Comparison of ENCODE assay signal across 8 cellular contexts in the genomic region with DNA sequence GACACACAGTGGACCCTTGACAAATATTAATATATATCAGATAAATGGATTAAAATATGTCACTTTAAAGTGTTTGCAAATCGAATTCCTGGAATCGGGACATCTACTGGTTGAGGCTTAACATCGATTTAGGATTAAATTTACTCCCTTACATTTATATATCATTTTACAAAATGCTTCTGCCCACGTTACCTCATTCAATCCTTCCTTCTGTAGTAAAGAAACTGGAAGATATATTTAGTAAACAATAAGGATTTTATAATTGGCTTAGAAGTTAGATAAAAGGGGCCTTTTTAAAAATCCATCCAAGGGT. TPM values are rescaled to one million over a fixed set of nuclear protein-coding genes. Genes with fewer than 3 reads are reported as not detected.
DNase-seq lines count a peak whose midpoint lies in the region; ATAC-seq and TF ChIP-seq lines count a peak whose summit lies in the region.

No MANE protein-coding gene starts in this region.

- 2 to 4% methylated on average over 4 of the region's 4 CpGs for WGBS in gastroesophageal sphincter (ENCODE audit: low coverage in 1 of 2), 2 donors
- WGBS in smooth muscle cell (ENCODE audit: low lambda C conversion rate) = 37% methylated on average over 4 of the region's 4 CpGs

- peaks cover 39% of the 10 kb centered on the region for H4K20me1 ChIP-seq in smooth muscle cell (ENCODE audit: low read depth)

- ATAC-seq in gastroesophageal sphincter = no peak

- H3K4me1 ChIP-seq in HAP-1 (peaks cover 16% of the 10 kb centered on the region), gastroesophageal sphincter (peaks cover 0 to 58% (median 9%) of the 10 kb centered on the region in 3 donors), smooth muscle cell (ENCODE audit: low read depth) (peaks cover 7% of the 10 kb centered on the region)

- H2AFZ ChIP-seq in smooth muscle cell (ENCODE audit: low read depth) = peak overlapping the region; percentile 88

- no peaks in the 10 kb centered on the region for H3K27me3 ChIP-seq in HAP-1 (ENCODE audit: low read depth)
- H3K27me3 ChIP-seq in gastroesophageal sphincter = no peaks in the 10 kb centered on the region
- H3K27me3 ChIP-seq in smooth muscle cell (ENCODE audit: low read depth) = no peaks in the 10 kb centered on the region

- no peak for TF ChIP-seq EP300 in gastroesophageal sphincter (IDR thresholded peaks at IDR 0.05)

- TF ChIP-seq POLR2A in gastroesophageal sphincter (IDR thresholded peaks at IDR 0.05) = no peak

- in situ Hi-C loops in HAP-1 (cut with MboI; ENCODE audit: low sequenced_read_pairs) = no loop called here

- no peak for DNase-seq in HAP-1 (ENCODE audit: low spot score in 2 of 2)
- DNase-seq in smooth muscle cell (lab: John Stamatoyannopoulos, UW; ENCODE audit: unreplicated experiment) = no peak
- no peak for DNase-seq in NOMO-1 treated with dmso at 0.1 percent for 144 hours (lab: John Stamatoyannopoulos, UW; ENCODE audit: unreplicated experiment)
- DNase-seq in NCI-H774 (lab: John Stamatoyannopoulos, UW) = no peak
- DNase-seq in EL = no peak
- no peak for DNase-seq in DMS 273 (lab: John Stamatoyannopoulos, UW; ENCODE audit: unreplicated experiment)

- peaks cover 60% of the 10 kb centered on the region for H3K79me2 ChIP-seq in smooth muscle cell (ENCODE audit: low read depth)

- H3K9me3 ChIP-seq in HAP-1 (no peaks in the 10 kb centered on the region), gastroesophageal sphincter (no peaks in the 10 kb centered on the region), smooth muscle cell (replicated peaks; ENCODE audit: low read depth) (no peaks in the 10 kb centered on the region)

- peaks cover 3% of the 10 kb centered on the region for H3F3A ChIP-seq in smooth muscle cell (ENCODE audit: low read depth)

- peak overlapping the region; percentile 92 for H3K4me2 ChIP-seq in smooth muscle cell

- H3K27ac ChIP-seq in gastroesophageal sphincter (peak overlapping the region; percentile 82 to 97 (median 96)), smooth muscle cell (ENCODE audit: low read depth) (peak overlapping the region; percentile 89)

- H3K36me3 ChIP-seq in HAP-1 (replicated peaks) = peaks cover 18% of the 10 kb centered on the region
- H3K36me3 ChIP-seq in gastroesophageal sphincter = peaks cover 0 to 12% of the 10 kb centered on the region in 2 donors
- H3K36me3 ChIP-seq in smooth muscle cell (ENCODE audit: low read depth) = peaks cover 10% of the 10 kb centered on the region

- no peak for TF ChIP-seq CTCF in WI38 (IDR thresholded peaks at IDR 0.05; ENCODE audit: low read depth, low read length)
- no peak for TF ChIP-seq CTCF in gastroesophageal sphincter (IDR thresholded peaks at IDR 0.05)
- no peak for TF ChIP-seq CTCF in smooth muscle cell (IDR thresholded peaks at IDR 0.05; ENCODE audit: borderline replicate concordance, insufficient read depth, poor library complexity, severe bottlenecking)

- H3K9ac ChIP-seq in smooth muscle cell (ENCODE audit: low read depth) = peak overlapping the region; percentile 92

- H3K4me3 ChIP-seq in HAP-1 (peak overlapping the region; percentile 91), WI38 (ENCODE audit: low read depth, low read length) (peak overlapping the region; percentile 82), gastroesophageal sphincter (peak overlapping the region; percentile 81 to 82), smooth muscle cell (peak overlapping the region; percentile 79)

RNA-seq across cellular contexts. Expression of gene CLPX, which starts 1.3 kb away (rescaled TPM):
- total RNA-seq in gastroesophageal sphincter (10 to 100 TPM; 40.1 to 68.8 (median 55.6) TPM), smooth muscle cell (34.8 and 46.6 TPM in 2 replicates)
- polyA plus RNA-seq in smooth muscle cell = 21.7 and 21.8 TPM in 2 replicates

RNA-seq across cellular contexts. Expression of gene CILP, which starts 27.5 kb away (rescaled TPM):
- total RNA-seq in gastroesophageal sphincter = 100 to 1,000 TPM in 1 of 4 donors, 10 to 100 TPM in 3; 43.7 to 114 (median 74.5) TPM
- total RNA-seq in smooth muscle cell = 84.4 and 114 TPM in 2 replicates
- 87.9 and 125 TPM in 2 replicates for polyA plus RNA-seq in smooth muscle cell

RNA-seq across cellular contexts. Expression of gene PDCD7, which starts 50.2 kb away (rescaled TPM):
- total RNA-seq in gastroesophageal sphincter (10 to 100 TPM; 26.4 to 70.7 (median 30.4) TPM), smooth muscle cell (13.4 and 14.3 TPM in 2 replicates)
- polyA plus RNA-seq in smooth muscle cell = 10.4 and 11.6 TPM in 2 replicates
